1 cellular context compared by ENCODE assay signal in genomic region chr7:653829-654764, GRCh38.
A peak's percentile ranks its signal among the peaks of the same experiment; 100 is the strongest.
TF ChIP-seq lines count a peak whose summit lies in the region.

No MANE protein-coding gene starts in this region.

TF ChIP-seq in HEK293, 187 proteins besides CTCF, POLR2A, EP300 and RAD21 (continued from another document):
- TF ChIP-seq PRDM10 (tag by site-specific recombination; IDR thresholded peaks at IDR 0.05) (no peak), ZNF473 (tag by site-specific recombination; IDR thresholded peaks at IDR 0.05) (no peak), ZNF391 (tag by site-specific recombination; IDR thresholded peaks at IDR 0.05; ENCODE audit: borderline replicate concordance, low read depth) (no peak), ZNF530 (tag by site-specific recombination; IDR thresholded peaks at IDR 0.05; ENCODE audit: low read depth) (no peak), WT1 (tag by site-specific recombination; IDR thresholded peaks at IDR 0.05) (no peak), ZNF354C (tag by site-specific recombination; IDR thresholded peaks at IDR 0.05; ENCODE audit: borderline replicate concordance, low read depth) (peak; percentile 73; the same call in 1 of the 2 replicates), ZNF776 (tag by site-specific recombination; IDR thresholded peaks at IDR 0.05; ENCODE audit: borderline replicate concordance) (no peak; the same call in 1 of the 2 replicates), ZNF560 (tag by site-specific recombination; IDR thresholded peaks at IDR 0.05; ENCODE audit: borderline replicate concordance) (no peak), ZBTB17 (tag by site-specific recombination; IDR thresholded peaks at IDR 0.05) (no peak), ZNF558 (tag by site-specific recombination; IDR thresholded peaks at IDR 0.05) (no peak), ZSCAN30 (tag by site-specific recombination; IDR thresholded peaks at IDR 0.05) (no peak), TSHZ1 (tag by site-specific recombination; IDR thresholded peaks at IDR 0.05; ENCODE audit: borderline replicate concordance) (no peak), ZNF621 (tag by site-specific recombination; IDR thresholded peaks at IDR 0.05) (peak; percentile 28; the same call in 1 of the 2 replicates), PRDM1 (tag by site-specific recombination; IDR thresholded peaks at IDR 0.05) (no peak), ZNF707 (tag by site-specific recombination; IDR thresholded peaks at IDR 0.05) (no peak; the same call in 1 of the 2 replicates), ZNF416 (tag by site-specific recombination; IDR thresholded peaks at IDR 0.05) (no peak), ZNF202 (tag by site-specific recombination; IDR thresholded peaks at IDR 0.05; ENCODE audit: borderline replicate concordance) (peak; percentile 15; the same call in 1 of the 2 replicates), ZNF302 (tag by site-specific recombination; IDR thresholded peaks at IDR 0.05; ENCODE audit: low read depth) (0 out of 2 replicates have a peak, but pooled peaks have one; percentile 12), ZNF830 (tag by site-specific recombination; IDR thresholded peaks at IDR 0.05; ENCODE audit: low read depth) (no peak), SCRT1 (tag by site-specific recombination; IDR thresholded peaks at IDR 0.05; ENCODE audit: borderline replicate concordance) (no peak), TRIM28 (IDR thresholded peaks at IDR 0.05; ENCODE audit: borderline replicate concordance, low read length) (no peak), ZBTB1 (tag by site-specific recombination; IDR thresholded peaks at IDR 0.05) (no peak), ZSCAN4 (tag by site-specific recombination; IDR thresholded peaks at IDR 0.05) (no peak), ZNF670 (tag by site-specific recombination; IDR thresholded peaks at IDR 0.05; ENCODE audit: low read depth) (0 out of 2 replicates have a peak, but pooled peaks have one; percentile 14), ZFP69B (tag by site-specific recombination; IDR thresholded peaks at IDR 0.05) (no peak)
- TF ChIP-seq, protein P1, sequence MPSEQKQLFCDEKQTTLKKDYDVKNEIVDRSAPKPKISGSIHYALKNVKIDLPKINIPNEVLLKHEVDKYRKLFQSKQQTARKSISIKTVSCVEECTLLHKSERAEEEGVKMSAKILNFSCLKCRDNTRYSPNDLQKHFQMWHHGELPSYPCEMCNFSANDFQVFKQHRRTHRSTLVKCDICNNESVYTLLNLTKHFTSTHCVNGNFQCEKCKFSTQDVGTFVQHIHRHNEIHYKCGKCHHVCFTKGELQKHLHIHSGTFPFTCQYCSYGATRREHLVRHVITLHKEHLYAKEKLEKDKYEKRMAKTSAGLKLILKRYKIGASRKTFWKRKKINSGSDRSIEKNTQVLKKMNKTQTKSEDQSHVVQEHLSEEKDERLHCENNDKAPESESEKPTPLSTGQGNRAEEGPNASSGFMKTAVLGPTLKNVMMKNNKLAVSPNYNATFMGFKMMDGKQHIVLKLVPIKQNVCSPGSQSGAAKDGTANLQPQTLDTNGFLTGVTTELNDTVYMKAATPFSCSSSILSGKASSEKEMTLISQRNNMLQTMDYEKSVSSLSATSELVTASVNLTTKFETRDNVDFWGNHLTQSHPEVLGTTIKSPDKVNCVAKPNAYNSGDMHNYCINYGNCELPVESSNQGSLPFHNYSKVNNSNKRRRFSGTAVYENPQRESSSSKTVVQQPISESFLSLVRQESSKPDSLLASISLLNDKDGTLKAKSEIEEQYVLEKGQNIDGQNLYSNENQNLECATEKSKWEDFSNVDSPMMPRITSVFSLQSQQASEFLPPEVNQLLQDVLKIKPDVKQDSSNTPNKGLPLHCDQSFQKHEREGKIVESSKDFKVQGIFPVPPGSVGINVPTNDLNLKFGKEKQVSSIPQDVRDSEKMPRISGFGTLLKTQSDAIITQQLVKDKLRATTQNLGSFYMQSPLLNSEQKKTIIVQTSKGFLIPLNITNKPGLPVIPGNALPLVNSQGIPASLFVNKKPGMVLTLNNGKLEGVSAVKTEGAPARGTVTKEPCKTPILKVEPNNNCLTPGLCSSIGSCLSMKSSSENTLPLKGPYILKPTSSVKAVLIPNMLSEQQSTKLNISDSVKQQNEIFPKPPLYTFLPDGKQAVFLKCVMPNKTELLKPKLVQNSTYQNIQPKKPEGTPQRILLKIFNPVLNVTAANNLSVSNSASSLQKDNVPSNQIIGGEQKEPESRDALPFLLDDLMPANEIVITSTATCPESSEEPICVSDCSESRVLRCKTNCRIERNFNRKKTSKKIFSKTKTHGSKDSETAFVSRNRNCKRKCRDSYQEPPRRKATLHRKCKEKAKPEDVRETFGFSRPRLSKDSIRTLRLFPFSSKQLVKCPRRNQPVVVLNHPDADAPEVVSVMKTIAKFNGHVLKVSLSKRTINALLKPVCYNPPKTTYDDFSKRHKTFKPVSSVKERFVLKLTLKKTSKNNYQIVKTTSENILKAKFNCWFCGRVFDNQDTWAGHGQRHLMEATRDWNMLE (tag by site-specific recombination; conservative IDR thresholded peaks at IDR 0.05; ENCODE audit: low read depth) = no peak
- TF ChIP-seq, protein P2, sequence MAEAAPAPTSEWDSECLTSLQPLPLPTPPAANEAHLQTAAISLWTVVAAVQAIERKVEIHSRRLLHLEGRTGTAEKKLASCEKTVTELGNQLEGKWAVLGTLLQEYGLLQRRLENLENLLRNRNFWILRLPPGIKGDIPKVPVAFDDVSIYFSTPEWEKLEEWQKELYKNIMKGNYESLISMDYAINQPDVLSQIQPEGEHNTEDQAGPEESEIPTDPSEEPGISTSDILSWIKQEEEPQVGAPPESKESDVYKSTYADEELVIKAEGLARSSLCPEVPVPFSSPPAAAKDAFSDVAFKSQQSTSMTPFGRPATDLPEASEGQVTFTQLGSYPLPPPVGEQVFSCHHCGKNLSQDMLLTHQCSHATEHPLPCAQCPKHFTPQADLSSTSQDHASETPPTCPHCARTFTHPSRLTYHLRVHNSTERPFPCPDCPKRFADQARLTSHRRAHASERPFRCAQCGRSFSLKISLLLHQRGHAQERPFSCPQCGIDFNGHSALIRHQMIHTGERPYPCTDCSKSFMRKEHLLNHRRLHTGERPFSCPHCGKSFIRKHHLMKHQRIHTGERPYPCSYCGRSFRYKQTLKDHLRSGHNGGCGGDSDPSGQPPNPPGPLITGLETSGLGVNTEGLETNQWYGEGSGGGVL (tag by site-specific recombination; IDR thresholded peaks at IDR 0.05) = no peak
- TF ChIP-seq, protein P3, sequence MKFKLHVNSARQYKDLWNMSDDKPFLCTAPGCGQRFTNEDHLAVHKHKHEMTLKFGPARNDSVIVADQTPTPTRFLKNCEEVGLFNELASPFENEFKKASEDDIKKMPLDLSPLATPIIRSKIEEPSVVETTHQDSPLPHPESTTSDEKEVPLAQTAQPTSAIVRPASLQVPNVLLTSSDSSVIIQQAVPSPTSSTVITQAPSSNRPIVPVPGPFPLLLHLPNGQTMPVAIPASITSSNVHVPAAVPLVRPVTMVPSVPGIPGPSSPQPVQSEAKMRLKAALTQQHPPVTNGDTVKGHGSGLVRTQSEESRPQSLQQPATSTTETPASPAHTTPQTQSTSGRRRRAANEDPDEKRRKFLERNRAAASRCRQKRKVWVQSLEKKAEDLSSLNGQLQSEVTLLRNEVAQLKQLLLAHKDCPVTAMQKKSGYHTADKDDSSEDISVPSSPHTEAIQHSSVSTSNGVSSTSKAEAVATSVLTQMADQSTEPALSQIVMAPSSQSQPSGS (tag by site-specific recombination; IDR thresholded peaks at IDR 0.05; ENCODE audit: low read depth) = no peak
